ENCODE assay signal across 8 cellular contexts in genomic region chr3:4981688-4982494, GRCh38. TPM values are rescaled to one million over a fixed set of nuclear protein-coding genes. Genes with fewer than 3 reads are reported as not detected.
A peak's percentile ranks its signal among the peaks of the same experiment; 100 is the strongest.
DNase-seq lines count a peak whose midpoint lies in the region; ATAC-seq and TF ChIP-seq lines count a peak whose summit lies in the region.

No MANE protein-coding gene starts in this region.

- no peaks in the 10 kb centered on the region for H3K9me3 ChIP-seq in osteoblast (ENCODE audit: low read depth, low read length)

- H3K79me2 ChIP-seq in osteoblast (ENCODE audit: insufficient read depth, low read length): peaks cover 51% of the 10 kb centered on the region

- TF ChIP-seq CTCF in RWPE1 (conservative IDR thresholded peaks at IDR 0.05; ENCODE audit: low read depth) (peak; percentile 45), osteoblast (IDR thresholded peaks at IDR 0.05; ENCODE audit: extremely low read depth, low read depth, low read length) (peak; percentile 42), GM13976 (IDR thresholded peaks at IDR 0.05; ENCODE audit: borderline replicate concordance, control extremely low read depth, extremely low read depth, insufficient read depth, missing control alignments) (no peak)

- H3K36me3 Mint-ChIP-seq in activated CD8-positive, alpha-beta memory T cell treated with anti-CD3 and anti-CD28 coated beads, Interleukin-2, amount 10 ng/mL, durations not matched to agents 7 days and 5 days: peaks cover 68% of the 10 kb centered on the region
- peaks cover 100% of the 10 kb centered on the region for H3K36me3 Mint-ChIP-seq in effector memory CD8-positive, alpha-beta T cell (ENCODE audit: insufficient read depth)

- ATAC-seq in activated CD8-positive, alpha-beta memory T cell treated with anti-CD3 and anti-CD28 coated beads, Interleukin-2, amount 10 ng/mL, durations not matched to agents 7 days and 5 days: no peak
- ATAC-seq in effector memory CD8-positive, alpha-beta T cell (replicated peaks): no peak
- no peak for ATAC-seq in HG02981 (IDR thresholded peaks at IDR 0.05; ENCODE audit: unreplicated experiment)

- H3K4me3 Mint-ChIP-seq in activated CD8-positive, alpha-beta memory T cell treated with anti-CD3 and anti-CD28 coated beads, Interleukin-2, amount 10 ng/mL, durations not matched to agents 7 days and 5 days: peak overlapping the region; percentile 93
- H3K4me3 Mint-ChIP-seq in effector memory CD8-positive, alpha-beta T cell: peak overlapping the region; percentile 99

- H3K27ac ChIP-seq in RWPE1: no peak overlapping the region
- peak overlapping the region; percentile 92 for H3K27ac ChIP-seq in osteoblast (ENCODE audit: low read depth, low read length)

- H3K27me3 Mint-ChIP-seq in activated CD8-positive, alpha-beta memory T cell treated with anti-CD3 and anti-CD28 coated beads, Interleukin-2, amount 10 ng/mL, durations not matched to agents 7 days and 5 days: no peaks in the 10 kb centered on the region
- H3K27me3 Mint-ChIP-seq in effector memory CD8-positive, alpha-beta T cell: no peaks in the 10 kb centered on the region

- POLR2A ChIA-PET in RWPE1 (lab: Yijun Ruan, JAX; ENCODE audit: low non-redundant PET): no interaction called here

- peak overlapping the region; percentile 92 for H3K4me2 ChIP-seq in osteoblast (ENCODE audit: insufficient read depth, low read length)

- H3K4me1 ChIP-seq in osteoblast (ENCODE audit: insufficient read depth, low read length): peaks cover 66% of the 10 kb centered on the region

- no peak for DNase-seq in activated CD8-positive, alpha-beta memory T cell treated with anti-CD3 and anti-CD28 coated beads, Interleukin-2, amount 10 ng/mL, durations not matched to agents 7 days and 5 days
- no peak for DNase-seq in activated CD8-positive, alpha-beta memory T cell treated with anti-CD3 and anti-CD28 coated beads, Interleukin-2, amount 50 U/mL, for 4 hours
- DNase-seq in RWPE1 (ENCODE audit: low spot score): no peak
- DNase-seq in effector memory CD8-positive, alpha-beta T cell: no peak
- peak; percentile 74 for DNase-seq in osteoblast (ENCODE audit: insufficient read length, low spot score, missing footprints)
- DNase-seq in GM13976 (ENCODE audit: low spot score): no peak
- DNase-seq in stimulated activated CD4-positive, alpha-beta T cell treated with anti-CD3 and anti-CD28 coated beads, Interleukin-4, amount 100 ng/mL, for 24 hours: no peak

- peaks cover 47% of the 10 kb centered on the region for H3K4me1 Mint-ChIP-seq in activated CD8-positive, alpha-beta memory T cell treated with anti-CD3 and anti-CD28 coated beads, Interleukin-2, amount 10 ng/mL, durations not matched to agents 7 days and 5 days
- peaks cover 57 to 66% of the 10 kb centered on the region in 2 donors for H3K4me1 Mint-ChIP-seq in effector memory CD8-positive, alpha-beta T cell (ENCODE audit: low read depth in 2 of 2)

- CTCF ChIA-PET in activated CD8-positive, alpha-beta memory T cell treated with anti-CD3 and anti-CD28 coated beads, Interleukin-2, amount 10 ng/mL, durations not matched to agents 7 days and 5 days (lab: Charles Lee): interaction anchor here (0.7 to 13.2 kb wide), 14 partner anchors 18 to 269 kb away, joined by 3 to 212 read pairs (median 6); no protein-coding TSS in a partner anchor
- CTCF ChIA-PET in RWPE1 (lab: Yijun Ruan, JAX): interaction anchor here (0.7 kb wide), 1 partner anchor 45 kb away, joined by 5 read pairs; no protein-coding TSS in a partner anchor

- peaks cover 20% of the 10 kb centered on the region for H4K20me1 ChIP-seq in osteoblast (ENCODE audit: insufficient read depth, low read length)

- H3K27me3 ChIP-seq in osteoblast (ENCODE audit: insufficient read depth, low read length): no peaks in the 10 kb centered on the region

- in situ Hi-C loops in GM13976 (cut with MboI; ENCODE audit: low sequenced_read_pairs, unreplicated experiment): no loop called here

- H3K9me3 Mint-ChIP-seq in activated CD8-positive, alpha-beta memory T cell treated with anti-CD3 and anti-CD28 coated beads, Interleukin-2, amount 10 ng/mL, durations not matched to agents 7 days and 5 days (ENCODE audit: low read depth): no peaks in the 10 kb centered on the region
- H3K9me3 Mint-ChIP-seq in effector memory CD8-positive, alpha-beta T cell: no peaks in the 10 kb centered on the region

- H3K27ac Mint-ChIP-seq in activated CD8-positive, alpha-beta memory T cell treated with anti-CD3 and anti-CD28 coated beads, Interleukin-2, amount 10 ng/mL, durations not matched to agents 7 days and 5 days: peak overlapping the region; percentile 87
- H3K27ac Mint-ChIP-seq in effector memory CD8-positive, alpha-beta T cell: peak overlapping the region; percentile 99 to 100

- H3K36me3 ChIP-seq in osteoblast (ENCODE audit: insufficient read depth, low read length): peaks cover 44% of the 10 kb centered on the region

- H2AFZ ChIP-seq in osteoblast (ENCODE audit: low read length): no peak overlapping the region

- peak overlapping the region; percentile 88 for H3K4me3 ChIP-seq in osteoblast (ENCODE audit: insufficient read depth, low read length)

RNA-seq across cellular contexts. Expression of gene BHLHE40, which starts 2.7 kb away (rescaled TPM):
- total RNA-seq in activated CD8-positive, alpha-beta memory T cell treated with anti-CD3 and anti-CD28 coated beads, Interleukin-2, amount 10 ng/mL, durations not matched to agents 7 days and 5 days: 100 to 1,000 TPM; 281 to 491 TPM
- total RNA-seq in osteoblast: 70.2 and 71.9 TPM in 2 replicates
